Comparison of ENCODE assay signal across 19 cellular contexts in genomic region chr6:119749341-119749740, GRCh38.
"Had no signal": no experiment of that assay in that cellular context is flagged by ENCODE, and none has a peak within 500 bp of the region (broad histone marks: within the 10 kb centered on the region; RNA-seq: fewer than 3 reads in every experiment).

No MANE protein-coding gene starts in this region.

- ATAC-seq: activated CD4-positive, alpha-beta T cell treated with anti-CD3 and anti-CD28 coated beads for 36 hours; left lung; natural killer cell treated with Interleukin-12 subunit alpha and Interleukin-12 subunit beta and Interleukin-15 and Interleukin-18, amount 100 ng/mL, for 72 hours; upper lobe of right lung; WTC11 had no signal

- DNase-seq: activated CD4-positive, alpha-beta T cell treated with anti-CD3 and anti-CD28 coated beads for 36 hours; activated CD4-positive, alpha-beta T cell treated with anti-CD3 and anti-CD28 coated beads, Interleukin-2, amount 50 U/mL, for 4 hours; activated effector memory CD4-positive, alpha-beta T cell treated with anti-CD3 and anti-CD28 coated beads, Interleukin-2, amount 50 U/mL, for 16 hours; activated naive CD4-positive, alpha-beta T cell treated with anti-CD3 and anti-CD28 coated beads, Interleukin-2, amount 10 ng/mL, durations not matched to agents 7 days and 5 days; amygdala; effector CD4-positive, alpha-beta T cell; foreskin melanocyte; immature natural killer cell; left lung; spleen; stimulated activated CD4-positive, alpha-beta T cell treated with anti-CD3 and anti-CD28 coated beads, Interleukin-4, amount 100 ng/mL, for 1 hour; stimulated activated naive CD4-positive, alpha-beta T cell treated with Interleukin-2 at 50 U/mL for 16 hours; T-helper 1 cell; upper lobe of right lung had no signal

- H3K27ac ChIP-seq: cardiac muscle cell, left lung, prostate gland, spleen, upper lobe of right lung had no signal

- H3K4me1 ChIP-seq: left lung, prostate gland, spleen, upper lobe of right lung had no signal

- H3K27me3 ChIP-seq: cardiac muscle cell, left lung, spleen, upper lobe of right lung had no signal

- H3K36me3 ChIP-seq: cardiac muscle cell, left lung, prostate gland, spleen, upper lobe of right lung had no signal

- H3K4me3 ChIP-seq: cardiac muscle cell, left lung, lung, prostate gland, spleen, upper lobe of right lung had no signal

- H3K9me3 ChIP-seq: prostate gland, upper lobe of right lung had no signal
